ENCODE assay signal across 19 cellular contexts in the genomic region with DNA sequence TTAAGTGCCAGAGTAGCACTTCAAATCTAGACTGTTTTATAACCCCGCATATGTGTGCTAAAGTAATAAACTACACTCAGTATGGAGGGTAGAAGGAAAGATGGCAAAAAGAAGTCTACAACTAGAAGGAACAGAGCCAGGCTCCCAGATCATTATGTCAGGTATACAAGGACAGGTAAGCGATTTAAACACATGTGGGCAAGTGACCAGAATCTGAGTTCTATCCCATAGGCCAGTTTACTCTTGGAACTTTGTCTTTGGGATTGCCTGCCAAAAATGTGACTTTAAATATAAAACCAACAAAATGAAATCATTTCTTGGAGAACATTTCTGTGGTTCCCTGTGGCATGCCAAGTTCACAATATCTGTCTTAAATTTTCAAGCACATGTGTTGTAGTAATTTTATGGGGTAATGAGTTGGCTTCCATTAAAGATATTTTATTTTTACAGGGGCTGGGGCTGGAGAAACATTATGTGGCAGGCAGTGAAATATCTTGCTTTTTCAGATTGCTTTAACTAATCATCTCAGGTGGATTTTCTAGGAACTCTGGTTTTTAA.
"Had no signal": no experiment of that assay in that cellular context is flagged by ENCODE, and none has a peak within 500 bp of the region (broad histone marks: within the 10 kb centered on the region; RNA-seq: fewer than 3 reads in every experiment).

No MANE protein-coding gene starts in this region.

- H3K4me3 Mint-ChIP-seq: nephron; stimulated activated naive B cell treated with anti-CD40 and anti-IgM and Interleukin-4, amounts not matched to agents 10 μg/mL and 1 μg/mL and 100 μg/mL, for 72 hours had no signal

- H3K27me3 ChIP-seq: adrenal gland, sigmoid colon, spleen, upper lobe of left lung had no signal

- ATAC-seq: stimulated activated naive B cell treated with anti-CD40 and anti-IgM and Interleukin-4, amounts not matched to agents 10 μg/mL and 1 μg/mL and 100 μg/mL, for 72 hours had no signal

- H3K27me3 Mint-ChIP-seq: stimulated activated naive B cell treated with anti-CD40 and anti-IgM and Interleukin-4, amounts not matched to agents 10 μg/mL and 1 μg/mL and 100 μg/mL, for 72 hours had no signal

- H3K9me3 ChIP-seq: adrenal gland, sigmoid colon, spleen, thoracic aorta, upper lobe of left lung had no signal

- H3K27ac ChIP-seq: adrenal gland, sigmoid colon, spleen, thoracic aorta, upper lobe of left lung, WERI-Rb-1 had no signal

- H3K36me3 Mint-ChIP-seq: stimulated activated naive B cell treated with anti-CD40 and anti-IgM and Interleukin-4, amounts not matched to agents 10 μg/mL and 1 μg/mL and 100 μg/mL, for 72 hours had no signal

- H3K4me3 ChIP-seq: adrenal gland, lung, sigmoid colon, spleen, thoracic aorta, upper lobe of left lung had no signal

- DNase-seq: activated CD4-positive, alpha-beta T cell treated with anti-CD3 and anti-CD28 coated beads for 1 hour; activated CD8-positive, alpha-beta memory T cell treated with anti-CD3 and anti-CD28 coated beads for 24 hours; activated CD8-positive, alpha-beta memory T cell treated with anti-CD3 and anti-CD28 coated beads, Interleukin-2, amount 50 U/mL, for 48 hours; activated effector memory CD4-positive, alpha-beta T cell treated with Interleukin-2 at 50 U/mL for 16 hours; activated naive CD4-positive, alpha-beta T cell treated with anti-CD3 and anti-CD28 coated beads, Interleukin-2, amount 50 U/mL, for 16 hours; activated T-cell treated with anti-CD3 and anti-CD28 coated beads, Interleukin-2, amount 50 U/mL, for 48 hours; adrenal gland; foreskin fibroblast; hippocampal formation; islet precursor cell; sigmoid colon; spleen; stimulated activated CD4-positive, alpha-beta T cell treated with anti-CD3 and anti-CD28 coated beads, Interleukin-4, amount 100 ng/mL, for 4 hours; stimulated activated naive B cell treated with anti-CD40 and anti-IgM and Interleukin-4, amounts not matched to agents 10 μg/mL and 1 μg/mL and 100 μg/mL, for 72 hours; upper lobe of left lung; WERI-Rb-1 had no signal

- H3K9me3 Mint-ChIP-seq: nephron had no signal

- H3K36me3 ChIP-seq: adrenal gland, sigmoid colon, spleen, thoracic aorta, upper lobe of left lung, WERI-Rb-1 had no signal

- H3K27ac Mint-ChIP-seq: stimulated activated naive B cell treated with anti-CD40 and anti-IgM and Interleukin-4, amounts not matched to agents 10 μg/mL and 1 μg/mL and 100 μg/mL, for 72 hours had no signal

- H3K4me1 Mint-ChIP-seq: stimulated activated naive B cell treated with anti-CD40 and anti-IgM and Interleukin-4, amounts not matched to agents 10 μg/mL and 1 μg/mL and 100 μg/mL, for 72 hours had no signal

- H3K4me1 ChIP-seq: adrenal gland, sigmoid colon, spleen, upper lobe of left lung had no signal
